Comparison of ENCODE assay signal across 2 cellular contexts in the genomic region with DNA sequence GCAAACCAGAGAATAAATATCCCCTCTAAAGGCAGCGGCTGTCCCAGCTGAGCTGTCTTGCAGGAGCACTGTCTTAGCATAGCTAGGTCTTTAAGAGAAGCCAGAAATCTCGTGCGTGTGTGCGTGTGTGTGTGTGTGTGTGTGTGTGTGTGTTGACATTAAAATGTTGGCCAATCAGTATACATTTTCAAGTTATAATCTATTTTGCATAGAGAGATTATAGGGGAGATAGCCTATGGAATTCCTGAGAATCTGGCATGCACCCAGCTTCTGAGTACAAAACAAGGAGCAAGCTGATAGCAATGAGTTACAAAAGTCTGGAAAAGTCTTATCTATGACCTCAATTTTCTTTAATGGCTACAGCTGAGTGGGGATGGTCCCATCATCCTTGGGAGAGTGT.
TF ChIP-seq lines count a peak whose summit lies in the region.

No MANE protein-coding gene starts in this region.

TF ChIP-seq in K562, 482 proteins besides CTCF, POLR2A, EP300 and RAD21:
- 0 out of 2 replicates have a peak, but pooled peaks have one; percentile 17 for TF ChIP-seq ELF2 (CRISPR knock-in tag; IDR thresholded peaks at IDR 0.05)
- TF ChIP-seq NBN (IDR thresholded peaks at IDR 0.05; ENCODE audit: low read depth), result no peak
TF ChIP-seq in K562: peak in this region for 1.

TF ChIP-seq in GM12891, 5 proteins besides CTCF, POLR2A, EP300 and RAD21:
- TF ChIP-seq SPI1 (IDR thresholded peaks at IDR 0.05; ENCODE audit: low read depth, low read length), result no peak
- no peak for TF ChIP-seq POU2F2 (IDR thresholded peaks at IDR 0.05; ENCODE audit: low read depth, low read length)
- no peak for TF ChIP-seq POLR2AphosphoS5 (IDR thresholded peaks at IDR 0.05; ENCODE audit: low read depth, low read length)
- no peak for TF ChIP-seq TAF1 (IDR thresholded peaks at IDR 0.05; ENCODE audit: low read depth, low read length)
- TF ChIP-seq PAX5 (IDR thresholded peaks at IDR 0.05; ENCODE audit: insufficient read depth, low read length, severe bottlenecking), result no peak
